ENCODE assay signal across 1 cellular context in genomic region chr9:86549434-86549833, GRCh38.
TF ChIP-seq lines count a peak whose summit lies in the region.

No MANE protein-coding gene starts in this region.

TF ChIP-seq in SK-N-SH, 30 proteins besides CTCF, POLR2A, EP300 and RAD21 (continued from another document):
- TF ChIP-seq IRF3 (IDR thresholded peaks at IDR 0.05; ENCODE audit: low read depth, low read length) (no peak), GATA2 (CRISPR knock-in tag; IDR thresholded peaks at IDR 0.05) (no peak), JUND (IDR thresholded peaks at IDR 0.05) (peak; percentile 83), MEF2A (IDR thresholded peaks at IDR 0.05; ENCODE audit: borderline replicate concordance, low read depth) (peak; percentile 42; the same call in 1 of the 2 replicates), FOSL2 (IDR thresholded peaks at IDR 0.05; ENCODE audit: borderline replicate concordance, low read depth) (peak; percentile 89), FOXM1 (IDR thresholded peaks at IDR 0.05; ENCODE audit: low read depth) (peak; percentile 60; the same call in 1 of the 2 replicates), ELF1 (IDR thresholded peaks at IDR 0.05) (no peak; the same call in 1 of the 2 replicates), EZH2phosphoT487 (IDR thresholded peaks at IDR 0.05; ENCODE audit: borderline replicate concordance, low read depth) (no peak), POLR2AphosphoS5 (IDR thresholded peaks at IDR 0.05; ENCODE audit: low read depth, low read length) (peak; percentile 84), SIN3A (IDR thresholded peaks at IDR 0.05; ENCODE audit: borderline replicate concordance, low read depth, low read length) (peak; percentile 39; the same call in 1 of the 2 replicates), FOXJ3 (CRISPR knock-in tag; IDR thresholded peaks at IDR 0.05) (no peak), RFX5 (IDR thresholded peaks at IDR 0.05; ENCODE audit: low read length) (no peak), TAF1 (IDR thresholded peaks at IDR 0.05; ENCODE audit: borderline replicate concordance, low read depth, low read length) (no peak), REST (IDR thresholded peaks at IDR 0.05; ENCODE audit: low read depth, low read length) (no peak), ZBTB33 (IDR thresholded peaks at IDR 0.05; ENCODE audit: borderline replicate concordance, low read depth) (0 out of 2 replicates have a peak, but pooled peaks have one; percentile 32), NFIC (IDR thresholded peaks at IDR 0.05; ENCODE audit: borderline replicate concordance) (peak; percentile 36; the same call in 1 of the 2 replicates), CHD2 (IDR thresholded peaks at IDR 0.05; ENCODE audit: low read length, partially characterized antibody) (no peak), SMC3 (IDR thresholded peaks at IDR 0.05; ENCODE audit: low read depth, low read length) (peak; percentile 7; the same call in 1 of the 2 replicates), TCF12 (IDR thresholded peaks at IDR 0.05) (peak; percentile 96), RXRA (IDR thresholded peaks at IDR 0.05; ENCODE audit: borderline replicate concordance, low read depth) (peak; percentile 39; the same call in 1 of the 2 replicates), TEAD4 (IDR thresholded peaks at IDR 0.05; ENCODE audit: borderline replicate concordance, insufficient read depth) (peak; percentile 51; the same call in 1 of the 2 replicates)
- TF ChIP-seq, protein P1, sequence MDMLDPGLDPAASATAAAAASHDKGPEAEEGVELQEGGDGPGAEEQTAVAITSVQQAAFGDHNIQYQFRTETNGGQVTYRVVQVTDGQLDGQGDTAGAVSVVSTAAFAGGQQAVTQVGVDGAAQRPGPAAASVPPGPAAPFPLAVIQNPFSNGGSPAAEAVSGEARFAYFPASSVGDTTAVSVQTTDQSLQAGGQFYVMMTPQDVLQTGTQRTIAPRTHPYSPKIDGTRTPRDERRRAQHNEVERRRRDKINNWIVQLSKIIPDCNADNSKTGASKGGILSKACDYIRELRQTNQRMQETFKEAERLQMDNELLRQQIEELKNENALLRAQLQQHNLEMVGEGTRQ (IDR thresholded peaks at IDR 0.05; ENCODE audit: borderline replicate concordance, low read depth, low read length), result no peak
- TF ChIP-seq, protein P2, sequence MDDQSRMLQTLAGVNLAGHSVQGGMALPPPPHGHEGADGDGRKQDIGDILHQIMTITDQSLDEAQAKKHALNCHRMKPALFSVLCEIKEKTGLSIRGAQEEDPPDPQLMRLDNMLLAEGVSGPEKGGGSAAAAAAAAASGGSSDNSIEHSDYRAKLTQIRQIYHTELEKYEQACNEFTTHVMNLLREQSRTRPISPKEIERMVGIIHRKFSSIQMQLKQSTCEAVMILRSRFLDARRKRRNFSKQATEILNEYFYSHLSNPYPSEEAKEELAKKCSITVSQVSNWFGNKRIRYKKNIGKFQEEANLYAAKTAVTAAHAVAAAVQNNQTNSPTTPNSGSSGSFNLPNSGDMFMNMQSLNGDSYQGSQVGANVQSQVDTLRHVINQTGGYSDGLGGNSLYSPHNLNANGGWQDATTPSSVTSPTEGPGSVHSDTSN (IDR thresholded peaks at IDR 0.05), result peak; percentile 85
